ENCODE assay signal across 8 cellular contexts in the genomic region with DNA sequence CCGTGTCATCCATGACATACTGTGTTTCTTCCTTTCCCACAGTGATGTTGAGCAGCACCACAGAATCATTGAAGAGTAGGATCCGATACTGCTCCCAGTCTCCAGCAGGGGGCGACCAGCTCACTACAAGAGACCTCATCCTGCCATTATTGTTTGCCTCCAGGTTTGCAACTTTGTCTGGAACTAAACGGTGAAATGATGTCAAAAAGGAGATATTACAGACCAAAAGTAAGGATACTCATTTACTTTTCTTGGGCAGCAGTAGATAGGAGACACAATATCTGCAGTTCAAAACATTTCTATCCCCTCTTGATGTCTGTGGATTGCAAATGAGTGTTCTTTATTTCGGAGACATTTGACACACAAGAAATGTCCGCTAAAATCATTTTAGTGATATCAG. TPM values are rescaled to one million over a fixed set of nuclear protein-coding genes. Genes with fewer than 3 reads are reported as not detected.
DNase-seq lines count a peak whose midpoint lies in the region; ATAC-seq and TF ChIP-seq lines count a peak whose summit lies in the region.

No MANE protein-coding gene starts in this region.

- no peaks in the 10 kb centered on the region for H3K36me3 ChIP-seq in liver (ENCODE audit: control insufficient read depth in 4 of 4, insufficient read depth in 3 of 4, low read depth in 1 of 4, low read length in 3 of 4)

- H3K36me3 Mint-ChIP-seq in activated B cell treated with CpG ODN at 0.5 μM for 24 hours (ENCODE audit: low read depth) (no peaks in the 10 kb centered on the region), chondrocyte (ENCODE audit: low read depth) (no peaks in the 10 kb centered on the region)

- H3K4me1 Mint-ChIP-seq in activated B cell treated with CpG ODN at 0.5 μM for 24 hours (no peaks in the 10 kb centered on the region), chondrocyte (ENCODE audit: low read depth) (no peaks in the 10 kb centered on the region)

- H3K27me3 Mint-ChIP-seq in activated B cell treated with CpG ODN at 0.5 μM for 24 hours (peaks cover 2% of the 10 kb centered on the region), chondrocyte (ENCODE audit: low read depth) (peaks cover 1% of the 10 kb centered on the region)

- intact Hi-C loops in activated B cell treated with CpG ODN at 0.5 μM for 24 hours (cut with micrococcal nuclease): loop anchor here (1.0 kb wide), 1 partner anchor 130 kb away; no protein-coding TSS in a partner anchor

- TF ChIP-seq CTCF in 22Rv1 (IDR thresholded peaks at IDR 0.05) (peak; percentile 98), activated B cell treated with CpG ODN at 0.5 μM for 24 hours (IDR thresholded peaks at IDR 0.05) (peak; percentile 24), chondrocyte (IDR thresholded peaks at IDR 0.05) (peak; percentile 96), liver (IDR thresholded peaks at IDR 0.05; ENCODE audit: low read depth, low read length, missing input control) (peak; percentile 72)

- WGBS in liver: 32% methylated on average over 6 of the region's 6 CpGs

- no peaks in the 10 kb centered on the region for H3K4me1 ChIP-seq in liver (ENCODE audit: control insufficient read depth in 4 of 4, insufficient read depth in 4 of 4, low read length in 3 of 4)

- ATAC-seq in GM18498 (IDR thresholded peaks at IDR 0.05; ENCODE audit: unreplicated experiment) (peak; percentile 94), HG02970 (IDR thresholded peaks at IDR 0.05; ENCODE audit: low FRiP score, unreplicated experiment) (peak; percentile 80), activated B cell treated with CpG ODN at 0.5 μM for 24 hours (ENCODE audit: low read depth) (no peak)

- no peaks in the 10 kb centered on the region for H3K9me3 ChIP-seq in liver (ENCODE audit: control insufficient read depth in 4 of 4, low read length in 3 of 4)

- DNase-seq in NCI-H2029 (lab: John Stamatoyannopoulos, UW) (peak; percentile 24), activated B cell treated with CpG ODN at 0.5 μM for 24 hours (no peak), chondrocyte (ENCODE audit: low spot score) (no peak)
- peak; percentile 6 to 58 (median 20) for DNase-seq in stimulated activated CD4-positive, alpha-beta T cell treated with anti-CD3 and anti-CD28 coated beads, TNF-alpha, amount 100 ng/mL, for 24 hours (ENCODE audit: low read depth in 3 of 3)

- no peaks in the 10 kb centered on the region for H3K27me3 ChIP-seq in liver (ENCODE audit: control insufficient read depth in 4 of 4, insufficient read depth in 4 of 4, low read length in 3 of 4)

- H3K9me3 Mint-ChIP-seq in activated B cell treated with CpG ODN at 0.5 μM for 24 hours (no peaks in the 10 kb centered on the region), chondrocyte (ENCODE audit: low read depth) (peaks cover 8% of the 10 kb centered on the region)

- peak; percentile 86 to 91 for TF ChIP-seq RAD21 in liver (IDR thresholded peaks at IDR 0.05)

- H3K4me3 Mint-ChIP-seq in activated B cell treated with CpG ODN at 0.5 μM for 24 hours (no peak overlapping the region), chondrocyte (ENCODE audit: unreplicated experiment) (no peak overlapping the region)

- CTCF ChIA-PET in activated B cell treated with CpG ODN at 0.5 μM for 24 hours (lab: Charles Lee): interaction anchor here (1.0 kb wide), 1 partner anchor 8 kb away, joined by 3 read pairs; no protein-coding TSS in a partner anchor

- H3K27ac Mint-ChIP-seq in activated B cell treated with CpG ODN at 0.5 μM for 24 hours (no peak overlapping the region), chondrocyte (ENCODE audit: unreplicated experiment) (no peak overlapping the region)

- H3K4me3 ChIP-seq in liver (ENCODE audit: low read depth in 1 of 3, low read length in 3 of 3): no peak overlapping the region

- POLR2A ChIA-PET in activated B cell treated with CpG ODN at 0.5 μM for 24 hours (lab: Charles Lee): no interaction called here

- H3K9ac ChIP-seq in liver (ENCODE audit: low read depth in 1 of 2, low read length in 2 of 2): no peak overlapping the region

- peak overlapping the region; percentile 65 for H3K27ac ChIP-seq in 22Rv1
- H3K27ac ChIP-seq in liver (ENCODE audit: low read depth in 1 of 2, low read length in 2 of 2): no peak overlapping the region

TF ChIP-seq in liver, 16 proteins besides CTCF, POLR2A, EP300 and RAD21:
- TF ChIP-seq FOXA2 (IDR thresholded peaks at IDR 0.05) (no peak), EGR1 (IDR thresholded peaks at IDR 0.05; ENCODE audit: low read depth in 2 of 2) (no peak), JUND (IDR thresholded peaks at IDR 0.05) (no peak), GABPA (IDR thresholded peaks at IDR 0.05 in 1 of 2, conservative IDR thresholded peaks at IDR 0.05 in 1 of 2) (no peak), TAF1 (conservative IDR thresholded peaks at IDR 0.05) (no peak), NR2F2 (IDR thresholded peaks at IDR 0.05) (no peak), HNF4A (conservative IDR thresholded peaks at IDR 0.05) (no peak), HNF4G (IDR thresholded peaks at IDR 0.05) (no peak), RXRA (IDR thresholded peaks at IDR 0.05) (no peak), YY1 (IDR thresholded peaks at IDR 0.05) (no peak), SP1 (IDR thresholded peaks at IDR 0.05) (no peak), FOXA1 (IDR thresholded peaks at IDR 0.05) (no peak)
- TF ChIP-seq, protein P1, sequence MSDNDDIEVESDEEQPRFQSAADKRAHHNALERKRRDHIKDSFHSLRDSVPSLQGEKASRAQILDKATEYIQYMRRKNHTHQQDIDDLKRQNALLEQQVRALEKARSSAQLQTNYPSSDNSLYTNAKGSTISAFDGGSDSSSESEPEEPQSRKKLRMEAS (IDR thresholded peaks at IDR 0.05): no peak
- TF ChIP-seq, protein P2, sequence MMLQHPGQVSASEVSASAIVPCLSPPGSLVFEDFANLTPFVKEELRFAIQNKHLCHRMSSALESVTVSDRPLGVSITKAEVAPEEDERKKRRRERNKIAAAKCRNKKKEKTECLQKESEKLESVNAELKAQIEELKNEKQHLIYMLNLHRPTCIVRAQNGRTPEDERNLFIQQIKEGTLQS (IDR thresholded peaks at IDR 0.05): no peak
- TF ChIP-seq, protein P3, sequence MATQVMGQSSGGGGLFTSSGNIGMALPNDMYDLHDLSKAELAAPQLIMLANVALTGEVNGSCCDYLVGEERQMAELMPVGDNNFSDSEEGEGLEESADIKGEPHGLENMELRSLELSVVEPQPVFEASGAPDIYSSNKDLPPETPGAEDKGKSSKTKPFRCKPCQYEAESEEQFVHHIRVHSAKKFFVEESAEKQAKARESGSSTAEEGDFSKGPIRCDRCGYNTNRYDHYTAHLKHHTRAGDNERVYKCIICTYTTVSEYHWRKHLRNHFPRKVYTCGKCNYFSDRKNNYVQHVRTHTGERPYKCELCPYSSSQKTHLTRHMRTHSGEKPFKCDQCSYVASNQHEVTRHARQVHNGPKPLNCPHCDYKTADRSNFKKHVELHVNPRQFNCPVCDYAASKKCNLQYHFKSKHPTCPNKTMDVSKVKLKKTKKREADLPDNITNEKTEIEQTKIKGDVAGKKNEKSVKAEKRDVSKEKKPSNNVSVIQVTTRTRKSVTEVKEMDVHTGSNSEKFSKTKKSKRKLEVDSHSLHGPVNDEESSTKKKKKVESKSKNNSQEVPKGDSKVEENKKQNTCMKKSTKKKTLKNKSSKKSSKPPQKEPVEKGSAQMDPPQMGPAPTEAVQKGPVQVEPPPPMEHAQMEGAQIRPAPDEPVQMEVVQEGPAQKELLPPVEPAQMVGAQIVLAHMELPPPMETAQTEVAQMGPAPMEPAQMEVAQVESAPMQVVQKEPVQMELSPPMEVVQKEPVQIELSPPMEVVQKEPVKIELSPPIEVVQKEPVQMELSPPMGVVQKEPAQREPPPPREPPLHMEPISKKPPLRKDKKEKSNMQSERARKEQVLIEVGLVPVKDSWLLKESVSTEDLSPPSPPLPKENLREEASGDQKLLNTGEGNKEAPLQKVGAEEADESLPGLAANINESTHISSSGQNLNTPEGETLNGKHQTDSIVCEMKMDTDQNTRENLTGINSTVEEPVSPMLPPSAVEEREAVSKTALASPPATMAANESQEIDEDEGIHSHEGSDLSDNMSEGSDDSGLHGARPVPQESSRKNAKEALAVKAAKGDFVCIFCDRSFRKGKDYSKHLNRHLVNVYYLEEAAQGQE (IDR thresholded peaks at IDR 0.05): no peak
- TF ChIP-seq, protein P4, sequence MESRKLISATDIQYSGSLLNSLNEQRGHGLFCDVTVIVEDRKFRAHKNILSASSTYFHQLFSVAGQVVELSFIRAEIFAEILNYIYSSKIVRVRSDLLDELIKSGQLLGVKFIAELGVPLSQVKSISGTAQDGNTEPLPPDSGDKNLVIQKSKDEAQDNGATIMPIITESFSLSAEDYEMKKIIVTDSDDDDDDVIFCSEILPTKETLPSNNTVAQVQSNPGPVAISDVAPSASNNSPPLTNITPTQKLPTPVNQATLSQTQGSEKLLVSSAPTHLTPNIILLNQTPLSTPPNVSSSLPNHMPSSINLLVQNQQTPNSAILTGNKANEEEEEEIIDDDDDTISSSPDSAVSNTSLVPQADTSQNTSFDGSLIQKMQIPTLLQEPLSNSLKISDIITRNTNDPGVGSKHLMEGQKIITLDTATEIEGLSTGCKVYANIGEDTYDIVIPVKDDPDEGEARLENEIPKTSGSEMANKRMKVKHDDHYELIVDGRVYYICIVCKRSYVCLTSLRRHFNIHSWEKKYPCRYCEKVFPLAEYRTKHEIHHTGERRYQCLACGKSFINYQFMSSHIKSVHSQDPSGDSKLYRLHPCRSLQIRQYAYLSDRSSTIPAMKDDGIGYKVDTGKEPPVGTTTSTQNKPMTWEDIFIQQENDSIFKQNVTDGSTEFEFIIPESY (IDR thresholded peaks at IDR 0.05): no peak

RNA-seq across cellular contexts. Expression of a gene that starts 47.2 kb away (rescaled TPM):
- total RNA-seq in activated B cell treated with CpG ODN at 0.5 μM for 24 hours (not detected in 2 replicates), chondrocyte (0.21 to 0.37 TPM (median 0.29 TPM) in 3 replicates), liver (10 to 100 TPM in 1 of 2 donors, 1 to 10 TPM in 1; 9.0 to 64.9 TPM)
- 1 to 10 TPM; 6.3 to 7.8 TPM for polyA plus RNA-seq in liver

Comparison
In these comparisons a context has a peak if more than half of its experiments do, and no peak if none do; other contexts are left out.
1. CTCF ChIP-seq: peak in every context shown above with its lines; median percentile 98 in 22Rv1; 96 in chondrocyte; 72 in liver; 24 in activated B cell treated with CpG ODN at 0.5 μM for 24 hours.
2. DNase-seq: peak in NCI-H2029 (single experiment) and stimulated activated CD4-positive, alpha-beta T cell treated with anti-CD3 and anti-CD28 coated beads, TNF-alpha, amount 100 ng/mL, for 24 hours (3 of 3); none in activated B cell treated with CpG ODN at 0.5 μM for 24 hours (single experiment) and chondrocyte (single experiment).